In genomic region chr11:43523632-43524031, GRCh38 we compare ENCODE assay signal across 27 cellular contexts.
DNase-seq lines count a peak whose midpoint lies in the region; ATAC-seq, FAIRE-seq and TF ChIP-seq lines count a peak whose summit lies in the region.
"Had no signal": no experiment of that assay in that cellular context is flagged by ENCODE, and none has a peak within 500 bp of the region (broad histone marks: within the 10 kb centered on the region; RNA-seq: fewer than 3 reads in every experiment).

No MANE protein-coding gene starts in this region.

- peak; percentile 71 for FAIRE-seq in GM12892 (lab: Jason Lieb, UNC)
- peak; percentile 97 for FAIRE-seq in endometrium (lab: Jason Lieb, UNC)
- FAIRE-seq: astrocyte, H1, small intestine had no signal

- DNase-seq in GM12892 (ENCODE audit: insufficient read length) (no peak), AG08395 (ENCODE audit: low spot score) (no peak), nucleus accumbens (lab: John Stamatoyannopoulos, UW) (no peak), left lobe of liver (ENCODE audit: low spot score) (no peak)
- no peak for DNase-seq in stimulated activated CD4-positive, alpha-beta T cell treated with anti-CD3 and anti-CD28 coated beads, Interleukin-4, amount 100 ng/mL, for 1 hour
- DNase-seq: activated CD4-positive, alpha-beta T cell treated with anti-CD3 and anti-CD28 coated beads for 4 hours; activated CD8-positive, alpha-beta memory T cell treated with anti-CD3 and anti-CD28 coated beads for 24 hours; activated effector memory CD4-positive, alpha-beta T cell treated with anti-CD3 and anti-CD28 coated beads, Interleukin-2, amount 50 U/mL, for 16 hours; activated naive CD8-positive, alpha-beta T cell treated with anti-CD3 and anti-CD28 coated beads for 36 hours; activated T-cell treated with anti-CD3 and anti-CD28 coated beads for 4 hours; CD4-positive, alpha-beta T cell; effector CD8-positive, alpha-beta T cell; glutamatergic neuron; HFFc6; left ventricle myocardium inferior; NCI-H1092 treated with DMSO at 0.1 percent for 48 hours; NCI-H187; OCI-M1; small intestine; stimulated activated naive CD8-positive, alpha-beta T cell treated with anti-CD3 and anti-CD28 coated beads, Interleukin-15, Interleukin-2, amounts not matched to agents 100 U/mL and 50 U/mL, for 24 hours; T1000; testis had no signal

- no peak for TF ChIP-seq POLR2A in GM12892 (IDR thresholded peaks at IDR 0.05; ENCODE audit: low read depth, low read length)

- ATAC-seq in GM21526 (IDR thresholded peaks at IDR 0.05; ENCODE audit: low FRiP score, unreplicated experiment) (peak; percentile 59), HG03159 (IDR thresholded peaks at IDR 0.05; ENCODE audit: unreplicated experiment) (peak; percentile 63), left lobe of liver (no peak)
- ATAC-seq: stimulated activated naive CD8-positive, alpha-beta T cell treated with anti-CD3 and anti-CD28 coated beads, Interleukin-15, Interleukin-2, amounts not matched to agents 100 U/mL and 50 U/mL, for 24 hours had no signal
